13 cellular contexts compared by ENCODE assay signal in the genomic region with DNA sequence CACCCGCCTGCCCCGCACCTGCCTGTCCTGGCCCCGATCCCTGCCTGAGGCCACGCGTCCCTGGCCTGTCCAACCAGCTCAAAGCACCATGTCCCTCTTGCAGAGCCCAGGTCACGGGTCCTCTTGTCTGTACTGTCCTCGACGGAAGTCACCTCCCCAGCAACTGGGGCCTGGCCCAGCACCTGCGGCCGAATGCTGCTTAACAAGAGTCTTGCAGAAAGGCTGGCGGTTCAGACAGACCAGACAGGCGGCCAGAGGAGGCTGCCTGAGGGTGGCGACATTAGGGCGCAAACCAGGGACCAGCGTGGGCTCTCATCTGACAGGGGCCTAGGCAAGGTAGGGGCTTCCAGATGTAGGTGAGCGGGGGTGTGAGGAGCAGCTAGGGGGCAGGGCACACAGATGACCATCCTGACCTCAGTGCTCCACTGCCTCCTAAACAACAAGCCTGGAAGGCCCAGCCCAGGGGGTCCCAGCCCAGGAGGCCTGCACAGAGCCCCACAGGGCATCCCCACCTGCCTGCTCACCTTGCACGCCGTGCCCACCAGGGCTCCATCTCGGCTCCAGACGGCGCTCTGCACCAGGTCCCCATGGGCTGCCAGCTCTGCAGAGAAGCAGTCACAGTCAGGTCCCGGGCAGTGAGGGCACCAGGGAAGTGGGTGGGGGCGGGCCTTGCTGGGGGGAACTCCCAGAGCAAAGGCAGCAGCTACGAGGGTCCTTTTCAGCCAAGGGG. TPM values are rescaled to one million over a fixed set of nuclear protein-coding genes. Genes with fewer than 3 reads are reported as not detected.
A peak's percentile ranks its signal among the peaks of the same experiment; 100 is the strongest.
DNase-seq lines count a peak whose midpoint lies in the region; ATAC-seq and TF ChIP-seq lines count a peak whose summit lies in the region.
"Had no signal": no experiment of that assay in that cellular context is flagged by ENCODE, and none has a peak within 500 bp of the region (broad histone marks: within the 10 kb centered on the region; RNA-seq: fewer than 3 reads in every experiment).

No MANE protein-coding gene starts in this region.

- H3K4me3 Mint-ChIP-seq in effector memory CD8-positive, alpha-beta T cell = peak overlapping the region; percentile 48 to 50

- peak; percentile 1 for ATAC-seq in effector memory CD8-positive, alpha-beta T cell (replicated peaks)
- ATAC-seq: psoas muscle had no signal

- peaks cover 100% of the 10 kb centered on the region for H3K36me3 Mint-ChIP-seq in effector memory CD8-positive, alpha-beta T cell (ENCODE audit: insufficient read depth)

- H3K4me1 Mint-ChIP-seq in effector memory CD8-positive, alpha-beta T cell (ENCODE audit: low read depth in 2 of 2) = peaks cover 24 to 26% of the 10 kb centered on the region in 2 donors

- intact Hi-C loops in cardiac septum (cut with DNase I) = loop anchor here (5.0 kb wide), 1 partner anchor 203 kb away; no protein-coding TSS in a partner anchor

- in situ Hi-C loops in G401 (cut with HindIII; ENCODE audit: low sequenced_read_pairs) = no loop called here

- H3K27me3 Mint-ChIP-seq in effector memory CD8-positive, alpha-beta T cell = no peaks in the 10 kb centered on the region

- DNase-seq in 8988T = peak; percentile 8
- DNase-seq in effector memory CD8-positive, alpha-beta T cell = no peak
- no peak for DNase-seq in G401 (ENCODE audit: low spot score)
- no peak for DNase-seq in GM03348 (ENCODE audit: low spot score)
- DNase-seq in cardiac septum (ENCODE audit: low spot score) = no peak
- DNase-seq: activated CD4-positive, CD25-positive, alpha-beta regulatory T cell treated with anti-CD3 and anti-CD28 coated beads, Interleukin-2, amount 50 U/mL, for 72 hours; activated T-cell treated with anti-CD3 and anti-CD28 coated beads for 4 hours; DMS79 treated with DMSO at 0.1 percent for 48 hours; NCI-H2081 treated with DMSO at 0.1 percent for 48 hours; NCI-H748 treated with DMSO at 0.1 percent for 48 hours had no signal

- TF ChIP-seq POLR2A in GM19193 (IDR thresholded peaks at IDR 0.05; ENCODE audit: extremely low read depth, insufficient read depth, insufficient read length) = peak; percentile 6

- H3K9me3 Mint-ChIP-seq in effector memory CD8-positive, alpha-beta T cell = no peaks in the 10 kb centered on the region

- peak overlapping the region; percentile 79 to 92 for H3K27ac Mint-ChIP-seq in effector memory CD8-positive, alpha-beta T cell

RNA-seq across cellular contexts. Expression of a gene that starts 11.3 kb away (rescaled TPM):
- total RNA-seq in G401 (2014; rRNA removed; shearing (Covaris generic)) = 34.2 and 39.5 TPM in 2 replicates
- 11.9 TPM for total RNA-seq in cardiac septum

RNA-seq across cellular contexts. Expression of a gene that starts 20.5 kb away (rescaled TPM):
- 79.4 and 89.7 TPM in 2 replicates for total RNA-seq in G401 (2014; rRNA removed; shearing (Covaris generic))
- total RNA-seq in cardiac septum = 50.7 TPM

RNA-seq across cellular contexts. Expression of a gene that starts 33.5 kb away (rescaled TPM):
- 9.9 and 14.4 TPM in 2 replicates for total RNA-seq in G401 (2014; rRNA removed; shearing (Covaris generic))
- 6.3 TPM for total RNA-seq in cardiac septum
- total RNA-seq: T-helper 1 cell treated with Interleukin-12 subunit alpha and Interleukin-12 subunit beta and Interleukin-4 antibody, amounts not matched to agents 30 ng/mL and 1 ng/mL, for 36 hours had no signal

RNA-seq across cellular contexts. Expression of a gene that starts 54.0 kb away (rescaled TPM):
- total RNA-seq in G401 (2014; rRNA removed; shearing (Covaris generic)) = 68.3 and 83.9 TPM in 2 replicates
- 43.3 TPM for total RNA-seq in cardiac septum
